1 cellular context compared by ENCODE assay signal in genomic region chr9:92405770-92406169, GRCh38.
TF ChIP-seq lines count a peak whose summit lies in the region.

No MANE protein-coding gene starts in this region.

TF ChIP-seq in GM23338, 12 proteins besides CTCF, POLR2A, EP300 and RAD21 (continued from another document):
- TF ChIP-seq ZNF462 (CRISPR knock-in tag; IDR thresholded peaks at IDR 0.05), result no peak
- no peak for TF ChIP-seq ZNF114 (CRISPR knock-in tag; IDR thresholded peaks at IDR 0.05)
- TF ChIP-seq EZH2phosphoT487 (IDR thresholded peaks at IDR 0.05; ENCODE audit: unreplicated experiment), result no peak
- no peak for TF ChIP-seq EZH2 (IDR thresholded peaks at IDR 0.05; ENCODE audit: low read depth, unreplicated experiment)
- no peak for TF ChIP-seq POLR2AphosphoS5 (IDR thresholded peaks at IDR 0.05; ENCODE audit: low read depth)
- TF ChIP-seq REST (IDR thresholded peaks at IDR 0.05; ENCODE audit: unreplicated experiment), result no peak
